In genomic region chr1:37651803-37652202, GRCh38 we compare ENCODE assay signal across 22 cellular contexts. TPM values are rescaled to one million over a fixed set of nuclear protein-coding genes. Genes with fewer than 3 reads are reported as not detected.
DNase-seq lines count a peak whose midpoint lies in the region; ATAC-seq, FAIRE-seq and TF ChIP-seq lines count a peak whose summit lies in the region.
"Had no signal": no experiment of that assay in that cellular context is flagged by ENCODE, and none has a peak within 500 bp of the region (broad histone marks: within the 10 kb centered on the region; RNA-seq: fewer than 3 reads in every experiment).

No MANE protein-coding gene starts in this region.

- WGBS in IMR-90 (ENCODE audit: extremely low coverage in 2 of 2, insufficient read length in 1 of 2), 2 experiments = 58% methylated on average over 3 of the region's 10 CpGs; no CpG with 5 or more reads in 1 of the 2 experiments
- no CpG with 5 or more reads among the region's 10 CpGs for WGBS in neuronal stem cell (ENCODE audit: extremely low coverage in 2 of 2, insufficient read length in 2 of 2, insufficient replicate concordance in 1 of 2), 2 donors

- H3K14ac ChIP-seq in IMR-90 (replicated peaks; ENCODE audit: low read depth, low read length) (no peak overlapping the region), neuronal stem cell (ENCODE audit: low read length) (peak overlapping the region; percentile 17)

- H2AFZ ChIP-seq in IMR-90 (replicated peaks; ENCODE audit: low read length, poor library complexity) (peak overlapping the region; percentile 67), neuronal stem cell (ENCODE audit: low read length) (no peak overlapping the region)
- H2AFZ ChIP-seq: GM23248 had no signal

- H3K9ac ChIP-seq in IMR-90 (ENCODE audit: low read depth, low read length) (no peak overlapping the region), kidney (ENCODE audit: low read length in 2 of 2) (no peak overlapping the region), neuronal stem cell (ENCODE audit: low read depth, low read length, poor library complexity) (no peak overlapping the region)
- H3K9ac ChIP-seq: BLaER1, GM23248 had no signal

- no peak overlapping the region for H4K91ac ChIP-seq in IMR-90 (ENCODE audit: insufficient read depth, low read depth, low read length)
- H4K91ac ChIP-seq in neuronal stem cell (ENCODE audit: low read depth, low read length, poor library complexity) = no peak overlapping the region

- H2BK120ac ChIP-seq in IMR-90 (ENCODE audit: low read depth, low read length) = no peak overlapping the region
- H2BK120ac ChIP-seq in neuronal stem cell (ENCODE audit: low read depth, low read length) = no peak overlapping the region

- no peak overlapping the region for H3K4me3 Mint-ChIP-seq in MCF 10A (ENCODE audit: unreplicated experiment)
- H3K4me3 Mint-ChIP-seq: CD14-positive monocyte; CD4-positive, alpha-beta memory T cell had no signal

- H3K23ac ChIP-seq in IMR-90 (ENCODE audit: low read depth, low read length) (no peak overlapping the region), neuronal stem cell (ENCODE audit: low read depth, low read length, poor library complexity) (no peak overlapping the region)

- POLR2A ChIA-PET in IMR-90 (lab: Charles Lee; ENCODE audit: unreplicated experiment) (no interaction called here), MCF 10A (lab: Yijun Ruan, JAX) (no interaction called here)

- DNase-seq in IMR-90 (no peak), kidney (peak; percentile 25), neuronal stem cell (ENCODE audit: low spot score) (no peak), SIG-M5 (lab: John Stamatoyannopoulos, UW) (no peak), NCI-H1092 (lab: John Stamatoyannopoulos, UW) (no peak), MCF 10A (ENCODE audit: unreplicated experiment) (no peak), KBM-7 (no peak)
- DNase-seq: 8988T; CD4-positive, alpha-beta memory T cell; DMS153; DMS79 treated with DMSO at 0.1 percent for 48 hours; GF-D8; GM23248 had no signal

- intact Hi-C loops in IMR-90 (cut with micrococcal nuclease) = no loop called here
- intact Hi-C loops in kidney (cut with DNase I) = no loop called here
- intact Hi-C loops in MCF 10A (cut with micrococcal nuclease) = no loop called here

- H2BK12ac ChIP-seq in neuronal stem cell (ENCODE audit: low read length) = no peak overlapping the region

- H3K79me1 ChIP-seq in IMR-90 (ENCODE audit: low read depth in 1 of 2, low read length in 2 of 2) (no peaks in the 10 kb centered on the region), neuronal stem cell (ENCODE audit: low read depth, low read length) (no peaks in the 10 kb centered on the region)

- FAIRE-seq in kidney (lab: Jason Lieb, UNC) = no peak
- FAIRE-seq: GM12878, GM19239 had no signal

- H3K9me3 ChIP-seq in IMR-90 (ENCODE audit: control insufficient read depth, insufficient read depth, low read length) (no peaks in the 10 kb centered on the region), kidney (ENCODE audit: control insufficient read depth in 1 of 2, low read length in 2 of 2) (no peaks in the 10 kb centered on the region), neuronal stem cell (replicated peaks in 1 of 2; ENCODE audit: control insufficient read depth in 2 of 2, insufficient read depth in 1 of 2, low read depth in 1 of 2, low read length in 2 of 2) (no peaks in the 10 kb centered on the region)
- H3K9me3 ChIP-seq: BLaER1, HAP-1 had no signal

- BruUV-seq in IMR-90 (replicated peaks; lab: Mats Ljungman, UMichigan) = no TSS peak
- BruUV-seq in MCF 10A (replicated peaks; lab: Mats Ljungman, UMichigan) = no TSS peak

- no peak overlapping the region for H4K5ac ChIP-seq in IMR-90 (ENCODE audit: low read depth, low read length)

- TF ChIP-seq RAD21 in IMR-90 (IDR thresholded peaks at IDR 0.05; ENCODE audit: low read length) = no peak

- H3K36me3 ChIP-seq in IMR-90 (ENCODE audit: control insufficient read depth, insufficient read depth, low read length) (no peaks in the 10 kb centered on the region), kidney (ENCODE audit: control insufficient read depth in 1 of 2, insufficient read depth in 2 of 2, low read length in 2 of 2) (no peaks in the 10 kb centered on the region), neuronal stem cell (replicated peaks in 1 of 2; ENCODE audit: control insufficient read depth in 2 of 2, insufficient read depth in 2 of 2, low read length in 2 of 2) (no peaks in the 10 kb centered on the region)
- H3K36me3 ChIP-seq: BLaER1, HAP-1 had no signal

- no peak overlapping the region for H2BK20ac ChIP-seq in IMR-90 (ENCODE audit: low read depth, low read length)

- H2BK5ac ChIP-seq in IMR-90 (ENCODE audit: low read depth, low read length, poor library complexity, severe bottlenecking) (no peak overlapping the region), neuronal stem cell (ENCODE audit: low read length) (no peak overlapping the region)

- H4K8ac ChIP-seq in IMR-90 (ENCODE audit: low read depth in 2 of 2, low read length in 2 of 2) = no peak overlapping the region
- H4K8ac ChIP-seq in neuronal stem cell (ENCODE audit: low read depth, low read length) = no peak overlapping the region

- no peak overlapping the region for H3K27ac Mint-ChIP-seq in MCF 10A (ENCODE audit: low read depth, unreplicated experiment)
- H3K27ac Mint-ChIP-seq: CD14-positive monocyte had no signal

- no peak overlapping the region for H3K27ac ChIP-seq in IMR-90 (ENCODE audit: insufficient read depth, low read length)
- H3K27ac ChIP-seq in kidney (ENCODE audit: low read depth in 2 of 2, low read length in 2 of 2) = no peak overlapping the region
- no peak overlapping the region for H3K27ac ChIP-seq in neuronal stem cell (replicated peaks; ENCODE audit: low read length)
- H3K27ac ChIP-seq: BLaER1, GM23248, HL-60 had no signal

- CTCF ChIA-PET in IMR-90 (lab: Yijun Ruan, JAX) = no interaction called here
- CTCF ChIA-PET in MCF 10A (lab: Yijun Ruan, JAX) = interaction anchor here (0.6 to 1.0 kb wide), 4 partner anchors 48 to 1610 kb away, joined by 3 to 5 read pairs (median 3); no protein-coding TSS in a partner anchor

- H3K18ac ChIP-seq in IMR-90 (ENCODE audit: low read depth, low read length) (no peak overlapping the region), neuronal stem cell (ENCODE audit: low read length) (peak overlapping the region; percentile 56)

- H3K4ac ChIP-seq in IMR-90 (ENCODE audit: low read depth, low read length) (no peak overlapping the region), neuronal stem cell (ENCODE audit: low read length) (no peak overlapping the region)

- dilution Hi-C loops in IMR-90 (cut with HindIII; ENCODE audit: low sequenced_read_pairs, unreplicated experiment) = no loop called here

- no peaks in the 10 kb centered on the region for H4K20me1 ChIP-seq in IMR-90 (ENCODE audit: insufficient read depth, low read length)
- H4K20me1 ChIP-seq: BLaER1 had no signal

- TF ChIP-seq CTCF in IMR-90 (conservative IDR thresholded peaks at IDR 0.05; ENCODE audit: low read depth, low read length) (no peak), kidney (IDR thresholded peaks at IDR 0.05; ENCODE audit: borderline replicate concordance, extremely low read depth, insufficient read depth) (no peak), MCF 10A (IDR thresholded peaks at IDR 0.05; ENCODE audit: unreplicated experiment) (no peak)

- H2AK5ac ChIP-seq in IMR-90 (ENCODE audit: low read depth, low read length) (no peak overlapping the region), neuronal stem cell (ENCODE audit: low read depth, low read length) (no peak overlapping the region)

- ATAC-seq in IMR-90 (ENCODE audit: low read depth) = no peak
- ATAC-seq: GM12878 had no signal

- peaks cover 17% of the 10 kb centered on the region; the same call in 1 of the 2 replicates for H3K27me3 ChIP-seq in IMR-90 (ENCODE audit: control insufficient read depth, insufficient read depth, low read length)
- H3K27me3 ChIP-seq in neuronal stem cell (ENCODE audit: control insufficient read depth in 3 of 3, insufficient read depth in 3 of 3, low read depth in 1 of 3, low read length in 3 of 3) = peaks cover 0 to 55% (median 0%) of the 10 kb centered on the region in 3 experiments
- H3K27me3 ChIP-seq: BLaER1 had no signal

- peak overlapping the region; percentile 55 for H2AK9ac ChIP-seq in IMR-90 (replicated peaks; ENCODE audit: low read depth, low read length, poor library complexity)

- no peak overlapping the region for H3K4me2 ChIP-seq in IMR-90 (ENCODE audit: low read depth, low read length)
- H3K4me2 ChIP-seq in neuronal stem cell (ENCODE audit: insufficient read depth, low read length, poor library complexity, severe bottlenecking) = no peak overlapping the region
- H3K4me2 ChIP-seq: BLaER1 had no signal

- H3K9me3 Mint-ChIP-seq in MCF 10A (ENCODE audit: unreplicated experiment) = no peaks in the 10 kb centered on the region
- H3K9me3 Mint-ChIP-seq: CD14-positive monocyte had no signal

- H3K36me3 Mint-ChIP-seq in MCF 10A (ENCODE audit: insufficient read depth, unreplicated experiment) = no peaks in the 10 kb centered on the region
- H3K36me3 Mint-ChIP-seq: CD14-positive monocyte; CD4-positive, alpha-beta memory T cell had no signal

- H3K9me1 ChIP-seq in IMR-90 (ENCODE audit: insufficient read depth, low read length) = no peaks in the 10 kb centered on the region

- no peaks in the 10 kb centered on the region for H3K27me3 Mint-ChIP-seq in MCF 10A (ENCODE audit: insufficient read depth, unreplicated experiment)

- H3K4me3 ChIP-seq in IMR-90 (ENCODE audit: insufficient read depth, low read depth, low read length) (no peak overlapping the region), kidney (ENCODE audit: low read length in 2 of 2) (no peak overlapping the region), neuronal stem cell (ENCODE audit: low read length in 2 of 2) (no peak overlapping the region)
- H3K4me3 ChIP-seq: BLaER1, GM12878, GM23248, HAP-1 had no signal

- H3K56ac ChIP-seq in IMR-90 (ENCODE audit: extremely low read depth, insufficient read depth, low read length) = no peak overlapping the region

- no peaks in the 10 kb centered on the region for H3K4me1 ChIP-seq in IMR-90 (ENCODE audit: control insufficient read depth, insufficient read depth, low read length)
- H3K4me1 ChIP-seq in kidney (ENCODE audit: control insufficient read depth in 1 of 2, insufficient read depth in 1 of 2, low read depth in 1 of 2, low read length in 2 of 2) = no peaks in the 10 kb centered on the region
- peaks cover 0 to 4% of the 10 kb centered on the region in 2 donors for H3K4me1 ChIP-seq in neuronal stem cell (ENCODE audit: control insufficient read depth in 2 of 2, insufficient read depth in 1 of 2, low read depth in 1 of 2, low read length in 2 of 2)
- H3K4me1 ChIP-seq: HAP-1 had no signal

- no peaks in the 10 kb centered on the region for H3K4me1 Mint-ChIP-seq in MCF 10A (ENCODE audit: insufficient read depth, unreplicated experiment)
- H3K4me1 Mint-ChIP-seq: CD14-positive monocyte had no signal

- H2BK15ac ChIP-seq in IMR-90 (ENCODE audit: low read depth, low read length) (no peak overlapping the region), neuronal stem cell (ENCODE audit: low read length) (no peak overlapping the region)

- in situ Hi-C loops in IMR-90 (cut with MboI; ENCODE audit: low sequenced_read_pairs) (no loop called here), KBM-7 (cut with MboI; ENCODE audit: low pct_unique_long_range_greater_than_20kb, low sequenced_read_pairs) (no loop called here)

- no peak for TF ChIP-seq POLR2A in IMR-90 (IDR thresholded peaks at IDR 0.05; ENCODE audit: low read depth, low read length)

RNA-seq across cellular contexts. Expression of gene RSPO1, which starts 17.1 kb away (rescaled TPM):
- total RNA-seq in IMR-90 (2012; rRNA removed) = not detected in 2 replicates
- not detected in 2 replicates for polyA plus RNA-seq in IMR-90 (2012; rRNA removed)
- not detected in 2 replicates for polyA plus RNA-seq in IMR-90 (2012; cell fraction: cytosol; rRNA removed)
- not detected in 2 replicates for polyA plus RNA-seq in IMR-90 (2012; cell fraction: nucleus; rRNA removed; ENCODE audit: low replicate concordance)
- total RNA-seq in kidney = 0.19 TPM
- 0.26 TPM for polyA plus RNA-seq in kidney (ENCODE audit: insufficient read depth, low read depth, low replicate concordance)
- 1.4 TPM for polyA plus RNA-seq in neuronal stem cell (2013, experiment 1 of 2)
- 1.5 TPM for polyA plus RNA-seq in neuronal stem cell (2013, experiment 2 of 2)
- total RNA-seq in MCF 10A (2022) = not detected in 2 replicates
- total RNA-seq: A673; CD4-positive, alpha-beta memory T cell; GM12878; HT1080 had no signal
- polyA plus RNA-seq: AG04450; CD14-positive monocyte; CD4-positive, alpha-beta memory T cell; GM12878; GM23248 had no signal

RNA-seq across cellular contexts. Expression of gene CDCA8, which starts 40.5 kb away (rescaled TPM):
- total RNA-seq in IMR-90 (2012; rRNA removed) (5.9 and 6.1 TPM in 2 replicates), kidney (1.0 TPM), MCF 10A (2022) (17.3 and 21.8 TPM in 2 replicates)
- polyA plus RNA-seq in IMR-90 (2012; rRNA removed) (25.2 and 25.7 TPM in 2 replicates), kidney (ENCODE audit: insufficient read depth, low read depth, low replicate concordance) (0.71 TPM)
- 10.8 and 14.8 TPM in 2 replicates for polyA plus RNA-seq in IMR-90 (2012; cell fraction: cytosol; rRNA removed)
- 13.9 and 16.8 TPM in 2 replicates for polyA plus RNA-seq in IMR-90 (2012; cell fraction: nucleus; rRNA removed; ENCODE audit: low replicate concordance)
- 69.7 TPM for polyA plus RNA-seq in neuronal stem cell (2013, experiment 1 of 2)
- polyA plus RNA-seq in neuronal stem cell (2013, experiment 2 of 2) = 69.6 TPM

RNA-seq across cellular contexts. Expression of gene GNL2, which starts 56.1 kb away (rescaled TPM):
- total RNA-seq in IMR-90 (2012; rRNA removed) (77.4 and 90.3 TPM in 2 replicates), kidney (35.9 TPM), MCF 10A (2022) (103 and 133 TPM in 2 replicates)
- polyA plus RNA-seq in IMR-90 (2012; rRNA removed) (42.9 and 49.4 TPM in 2 replicates), kidney (ENCODE audit: insufficient read depth, low read depth, low replicate concordance) (36.7 TPM)
- 5.1 and 7.4 TPM in 2 replicates for polyA plus RNA-seq in IMR-90 (2012; cell fraction: cytosol; rRNA removed)
- 39.3 and 88.3 TPM in 2 replicates for polyA plus RNA-seq in IMR-90 (2012; cell fraction: nucleus; rRNA removed; ENCODE audit: low replicate concordance)
- 125 TPM for polyA plus RNA-seq in neuronal stem cell (2013, experiment 1 of 2)
- polyA plus RNA-seq in neuronal stem cell (2013, experiment 2 of 2) = 124 TPM
